In genomic region chrX:15310117-15310516, GRCh38 we compare ENCODE assay signal across 2 cellular contexts.
TF ChIP-seq lines count a peak whose summit lies in the region.

No MANE protein-coding gene starts in this region.

TF ChIP-seq in SK-N-SH, 30 proteins besides CTCF, POLR2A, EP300 and RAD21 (continued from another document):
- TF ChIP-seq TEAD4 (IDR thresholded peaks at IDR 0.05; ENCODE audit: borderline replicate concordance, insufficient read depth) (no peak), CHD2 (IDR thresholded peaks at IDR 0.05; ENCODE audit: low read length, partially characterized antibody) (no peak), POLR2AphosphoS5 (IDR thresholded peaks at IDR 0.05; ENCODE audit: low read depth, low read length) (no peak), MAX (IDR thresholded peaks at IDR 0.05; ENCODE audit: low read depth) (no peak), TCF12 (IDR thresholded peaks at IDR 0.05) (no peak), RXRA (IDR thresholded peaks at IDR 0.05; ENCODE audit: borderline replicate concordance, low read depth) (no peak), GATA2 (CRISPR knock-in tag; IDR thresholded peaks at IDR 0.05) (no peak), NFIC (IDR thresholded peaks at IDR 0.05; ENCODE audit: borderline replicate concordance) (no peak), SIN3A (IDR thresholded peaks at IDR 0.05; ENCODE audit: borderline replicate concordance, low read depth, low read length) (no peak)

TF ChIP-seq in GM23338, 12 proteins besides CTCF, POLR2A, EP300 and RAD21 (continued from another document):
- TF ChIP-seq EZH2 (IDR thresholded peaks at IDR 0.05; ENCODE audit: low read depth, unreplicated experiment) (no peak), ZNF462 (CRISPR knock-in tag; IDR thresholded peaks at IDR 0.05) (no peak), POLR2AphosphoS5 (IDR thresholded peaks at IDR 0.05; ENCODE audit: low read depth) (no peak)
